Comparison of ENCODE assay signal across 18 cellular contexts in genomic region chr21:34543017-34543416, GRCh38. TPM values are rescaled to one million over a fixed set of nuclear protein-coding genes. Genes with fewer than 3 reads are reported as not detected.
DNase-seq lines count a peak whose midpoint lies in the region; ATAC-seq, FAIRE-seq and TF ChIP-seq lines count a peak whose summit lies in the region.
"Had no signal": no experiment of that assay in that cellular context is flagged by ENCODE, and none has a peak within 500 bp of the region (broad histone marks: within the 10 kb centered on the region; RNA-seq: fewer than 3 reads in every experiment).

No MANE protein-coding gene starts in this region.

- intact Hi-C loops in activated T-helper 1 cell treated with anti-CD3 and anti-CD28 coated beads, Interleukin-12 subunit alpha, Interleukin-12 subunit beta, Interleukin-2, Interleukin-4 antibody, amounts not matched to agents 30 ng/mL and 10 ng/mL and 1 ng/mL, durations not matched to agents 14 hours and 24 hours and 36 hours (cut with micrococcal nuclease): no loop called here
- intact Hi-C loops in activated CD4-positive, alpha-beta memory T cell treated with anti-CD3 and anti-CD28 coated beads for 36 hours (cut with micrococcal nuclease): no loop called here

- H3K4me1 Mint-ChIP-seq in activated T-helper 1 cell treated with anti-CD3 and anti-CD28 coated beads, Interleukin-12 subunit alpha, Interleukin-12 subunit beta, Interleukin-2, Interleukin-4 antibody, amounts not matched to agents 30 ng/mL and 10 ng/mL and 1 ng/mL, durations not matched to agents 14 hours and 24 hours and 36 hours (ENCODE audit: low read depth): peaks cover 20% of the 10 kb centered on the region
- peaks cover 15% of the 10 kb centered on the region for H3K4me1 Mint-ChIP-seq in activated CD4-positive, alpha-beta memory T cell treated with anti-CD3 and anti-CD28 coated beads for 36 hours (ENCODE audit: low read depth)

- H3K4me1 ChIP-seq in small intestine (ENCODE audit: control insufficient read depth in 2 of 2, insufficient read depth in 1 of 2, low read depth in 1 of 2, low read length in 1 of 2): peaks cover 0 to 6% of the 10 kb centered on the region in 2 donors

- H3K36me3 Mint-ChIP-seq in activated T-helper 1 cell treated with anti-CD3 and anti-CD28 coated beads, Interleukin-12 subunit alpha, Interleukin-12 subunit beta, Interleukin-2, Interleukin-4 antibody, amounts not matched to agents 30 ng/mL and 10 ng/mL and 1 ng/mL, durations not matched to agents 14 hours and 24 hours and 36 hours (ENCODE audit: low read depth): peaks cover 2% of the 10 kb centered on the region
- peaks cover 3% of the 10 kb centered on the region for H3K36me3 Mint-ChIP-seq in activated CD4-positive, alpha-beta memory T cell treated with anti-CD3 and anti-CD28 coated beads for 36 hours

- no peaks in the 10 kb centered on the region for H3K9me3 Mint-ChIP-seq in activated T-helper 1 cell treated with anti-CD3 and anti-CD28 coated beads, Interleukin-12 subunit alpha, Interleukin-12 subunit beta, Interleukin-2, Interleukin-4 antibody, amounts not matched to agents 30 ng/mL and 10 ng/mL and 1 ng/mL, durations not matched to agents 14 hours and 24 hours and 36 hours
- peaks cover 9% of the 10 kb centered on the region for H3K9me3 Mint-ChIP-seq in activated CD4-positive, alpha-beta memory T cell treated with anti-CD3 and anti-CD28 coated beads for 36 hours

- no peak overlapping the region for H3K27ac ChIP-seq in small intestine (ENCODE audit: low read depth in 1 of 2, low read length in 1 of 2)

- no peak overlapping the region for H3K4me3 ChIP-seq in small intestine (ENCODE audit: low read depth in 1 of 2, low read length in 2 of 2)
- H3K4me3 ChIP-seq: BLaER1 treated with 17β-estradiol and CSF1 and Interleukin-3, amounts not matched to agents 10 nM and 100 nM had no signal

- H3K27ac Mint-ChIP-seq in activated T-helper 1 cell treated with anti-CD3 and anti-CD28 coated beads, Interleukin-12 subunit alpha, Interleukin-12 subunit beta, Interleukin-2, Interleukin-4 antibody, amounts not matched to agents 30 ng/mL and 10 ng/mL and 1 ng/mL, durations not matched to agents 14 hours and 24 hours and 36 hours: peak overlapping the region; percentile 15
- H3K27ac Mint-ChIP-seq in activated CD4-positive, alpha-beta memory T cell treated with anti-CD3 and anti-CD28 coated beads for 36 hours: no peak overlapping the region

- 77 to 85% (median 84%) methylated on average over 3 of the region's 3 CpGs for WGBS in small intestine, 3 donors

- H3K27me3 ChIP-seq in small intestine (ENCODE audit: control insufficient read depth in 2 of 2, insufficient read depth in 2 of 2, low read length in 2 of 2): no peaks in the 10 kb centered on the region
- H3K27me3 ChIP-seq: BLaER1 treated with 17β-estradiol and CSF1 and Interleukin-3, amounts not matched to agents 10 nM and 100 nM had no signal

- H3K9me3 ChIP-seq in small intestine (ENCODE audit: control insufficient read depth, low read depth): no peaks in the 10 kb centered on the region

- POLR2A ChIA-PET in activated CD4-positive, alpha-beta memory T cell treated with anti-CD3 and anti-CD28 coated beads for 36 hours (lab: Charles Lee): no interaction called here

- DNase-seq in GM12891 (ENCODE audit: insufficient read length, low spot score) (no peak), islet precursor cell (peak; percentile 17), small intestine (peak; percentile 27), MV-4-11 (lab: John Stamatoyannopoulos, UW) (no peak), anterior cingulate cortex (lab: John Stamatoyannopoulos, UW) (no peak)
- no peak for DNase-seq in activated T-helper 1 cell treated with anti-CD3 and anti-CD28 coated beads, Interleukin-12 subunit alpha, Interleukin-12 subunit beta, Interleukin-2, Interleukin-4 antibody, amounts not matched to agents 30 ng/mL and 10 ng/mL and 1 ng/mL, durations not matched to agents 14 hours and 24 hours and 36 hours (ENCODE audit: low spot score)
- no peak for DNase-seq in activated CD4-positive, alpha-beta memory T cell treated with anti-CD3 and anti-CD28 coated beads for 36 hours
- DNase-seq: DMS 273 treated with DMSO at 0.1 percent for 48 hours, DND-41, KBM-7, NCI-H1694 treated with DMSO at 0.1 percent for 48 hours, NCI-H510A, NCI-H774, SHP77 treated with DMSO at 0.1 percent for 48 hours had no signal

- H3K27me3 Mint-ChIP-seq in activated T-helper 1 cell treated with anti-CD3 and anti-CD28 coated beads, Interleukin-12 subunit alpha, Interleukin-12 subunit beta, Interleukin-2, Interleukin-4 antibody, amounts not matched to agents 30 ng/mL and 10 ng/mL and 1 ng/mL, durations not matched to agents 14 hours and 24 hours and 36 hours (ENCODE audit: insufficient read depth): no peaks in the 10 kb centered on the region
- no peaks in the 10 kb centered on the region for H3K27me3 Mint-ChIP-seq in activated CD4-positive, alpha-beta memory T cell treated with anti-CD3 and anti-CD28 coated beads for 36 hours

- no peak overlapping the region for H3K4me3 Mint-ChIP-seq in activated T-helper 1 cell treated with anti-CD3 and anti-CD28 coated beads, Interleukin-12 subunit alpha, Interleukin-12 subunit beta, Interleukin-2, Interleukin-4 antibody, amounts not matched to agents 30 ng/mL and 10 ng/mL and 1 ng/mL, durations not matched to agents 14 hours and 24 hours and 36 hours
- no peak overlapping the region for H3K4me3 Mint-ChIP-seq in activated CD4-positive, alpha-beta memory T cell treated with anti-CD3 and anti-CD28 coated beads for 36 hours

- ATAC-seq in HG03159 (IDR thresholded peaks at IDR 0.05; ENCODE audit: unreplicated experiment): no peak

- CTCF ChIA-PET in activated CD4-positive, alpha-beta memory T cell treated with anti-CD3 and anti-CD28 coated beads for 36 hours (lab: Charles Lee): interaction anchor here (1.1 to 2.0 kb wide), 7 partner anchors 9 to 60 kb away, joined by 3 to 14 read pairs (median 4); no protein-coding TSS in a partner anchor

- peak; percentile 45 for FAIRE-seq in GM12891 (lab: Jason Lieb, UNC)
- FAIRE-seq in small intestine (lab: Jason Lieb, UNC): no peak
- FAIRE-seq: H1 had no signal

- TF ChIP-seq POLR2A in GM12891 (IDR thresholded peaks at IDR 0.05; ENCODE audit: low read depth, low read length): no peak

- H3K36me3 ChIP-seq in small intestine (ENCODE audit: control insufficient read depth in 2 of 2, insufficient read depth in 2 of 2, low read length in 2 of 2): no peaks in the 10 kb centered on the region

TF ChIP-seq in GM12891, 5 proteins besides CTCF, POLR2A, EP300 and RAD21:
- no peak for TF ChIP-seq SPI1 (IDR thresholded peaks at IDR 0.05; ENCODE audit: low read depth, low read length)
- no peak for TF ChIP-seq PAX5 (IDR thresholded peaks at IDR 0.05; ENCODE audit: insufficient read depth, low read length, severe bottlenecking)
- no peak for TF ChIP-seq POU2F2 (IDR thresholded peaks at IDR 0.05; ENCODE audit: low read depth, low read length)
- TF ChIP-seq TAF1 (IDR thresholded peaks at IDR 0.05; ENCODE audit: low read depth, low read length): no peak
- TF ChIP-seq POLR2AphosphoS5 (IDR thresholded peaks at IDR 0.05; ENCODE audit: low read depth, low read length): no peak

RNA-seq across cellular contexts. Expression of gene KCNE1, which starts 31.0 kb away (rescaled TPM):
- not detected for polyA plus RNA-seq in GM12891 (2012; ENCODE audit: low read depth, missing spikeins)
- 0.41 and 0.51 TPM in 2 replicates for total RNA-seq in activated T-helper 1 cell treated with anti-CD3 and anti-CD28 coated beads, Interleukin-12 subunit alpha, Interleukin-12 subunit beta, Interleukin-2, Interleukin-4 antibody, amounts not matched to agents 30 ng/mL and 10 ng/mL and 1 ng/mL, durations not matched to agents 14 hours and 24 hours and 36 hours
- under 1 TPM in 1 of 3 donors, not detected in 2; 0.37 TPM for polyA plus RNA-seq in small intestine
- under 1 TPM; 0.21 to 0.31 TPM for total RNA-seq in activated CD4-positive, alpha-beta memory T cell treated with anti-CD3 and anti-CD28 coated beads for 36 hours
- total RNA-seq: RPMI7951 had no signal

Comparison
In these comparisons a context has a peak if more than half of its experiments do, and no peak if none do; other contexts are left out.
1. DNase-seq: peak in islet precursor cell (single experiment) and small intestine (single experiment); none in GM12891 (single experiment), activated T-helper 1 cell treated with anti-CD3 and anti-CD28 coated beads, Interleukin-12 subunit alpha, Interleukin-12 subunit beta, Interleukin-2, Interleukin-4 antibody, amounts not matched to agents 30 ng/mL and 10 ng/mL and 1 ng/mL, durations not matched to agents 14 hours and 24 hours and 36 hours (single experiment), MV-4-11 (single experiment), activated CD4-positive, alpha-beta memory T cell treated with anti-CD3 and anti-CD28 coated beads for 36 hours (single experiment) and anterior cingulate cortex (0 of 58).